11 cellular contexts compared by ENCODE assay signal in the genomic region with DNA sequence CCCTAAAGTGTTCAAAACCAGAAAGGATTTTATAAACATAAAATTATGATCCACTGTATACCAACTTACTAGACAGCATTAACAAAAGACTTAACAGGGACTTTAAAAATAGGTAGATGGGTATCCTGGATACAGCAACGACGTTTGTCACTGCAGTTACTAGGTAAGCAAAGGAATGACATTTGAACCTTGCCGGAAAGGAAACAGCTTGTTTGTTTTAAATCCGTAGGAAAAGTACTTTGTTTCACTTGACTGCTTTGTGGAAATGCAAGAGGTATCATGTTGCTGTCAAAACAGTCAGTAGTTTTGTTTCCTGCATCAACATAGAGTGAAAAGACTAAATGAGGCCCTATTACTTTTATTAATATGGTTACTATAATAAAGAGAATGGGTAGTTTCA.
DNase-seq lines count a peak whose midpoint lies in the region; ATAC-seq, FAIRE-seq and TF ChIP-seq lines count a peak whose summit lies in the region.
"Had no signal": no experiment of that assay in that cellular context is flagged by ENCODE, and none has a peak within 500 bp of the region (broad histone marks: within the 10 kb centered on the region; RNA-seq: fewer than 3 reads in every experiment).

No MANE protein-coding gene starts in this region.

- ATAC-seq in HG03457 (IDR thresholded peaks at IDR 0.05; ENCODE audit: unreplicated experiment) (no peak), gastroesophageal sphincter (no peak)

- CTCF ChIA-PET in activated naive CD4-positive, alpha-beta T cell treated with anti-CD3 and anti-CD28 coated beads for 36 hours (lab: Charles Lee): interaction anchor here (1.4 kb wide), 1 partner anchor 124 kb away, joined by 5 read pairs; no protein-coding TSS in a partner anchor

- 12 to 27% methylated on average over 4 of the region's 4 CpGs for WGBS in gastroesophageal sphincter (ENCODE audit: low coverage in 1 of 2), 2 donors

- no peak overlapping the region for H3K4me3 Mint-ChIP-seq in activated naive CD4-positive, alpha-beta T cell treated with anti-CD3 and anti-CD28 coated beads for 36 hours

- H3K27me3 ChIP-seq in subcutaneous abdominal adipose tissue (ENCODE audit: control insufficient read depth in 5 of 5, insufficient read depth in 4 of 5, low read length in 5 of 5) (no peaks in the 10 kb centered on the region), gastroesophageal sphincter (no peaks in the 10 kb centered on the region)
- H3K27me3 ChIP-seq: tibial artery had no signal

- no peaks in the 10 kb centered on the region for H3K27me3 Mint-ChIP-seq in activated naive CD4-positive, alpha-beta T cell treated with anti-CD3 and anti-CD28 coated beads for 36 hours (ENCODE audit: low read depth)

- H3K9ac ChIP-seq in subcutaneous abdominal adipose tissue (ENCODE audit: low read length in 5 of 5): no peak overlapping the region

- H3K9me3 ChIP-seq in subcutaneous abdominal adipose tissue (ENCODE audit: control insufficient read depth in 5 of 5, low read length in 5 of 5) (no peaks in the 10 kb centered on the region), gastroesophageal sphincter (no peaks in the 10 kb centered on the region)
- H3K9me3 ChIP-seq: tibial artery had no signal

- no peak for TF ChIP-seq POLR2A in gastroesophageal sphincter (IDR thresholded peaks at IDR 0.05)

- no peak for TF ChIP-seq CTCF in gastroesophageal sphincter (IDR thresholded peaks at IDR 0.05)

- peaks cover 40% of the 10 kb centered on the region for H3K36me3 Mint-ChIP-seq in activated naive CD4-positive, alpha-beta T cell treated with anti-CD3 and anti-CD28 coated beads for 36 hours (ENCODE audit: low read depth)

- FAIRE-seq in RCC 7860 (lab: Jason Lieb, UNC) (no peak), GM19239 (lab: Jason Lieb, UNC) (no peak)
- FAIRE-seq: small intestine had no signal

- peaks cover 2 to 22% (median 9%) of the 10 kb centered on the region in 5 donors for H3K36me3 ChIP-seq in subcutaneous abdominal adipose tissue (ENCODE audit: control insufficient read depth in 5 of 5, insufficient read depth in 5 of 5, low read length in 5 of 5)
- H3K36me3 ChIP-seq in gastroesophageal sphincter: peaks cover 0 to 14% of the 10 kb centered on the region in 2 donors

- H3K27ac ChIP-seq in subcutaneous abdominal adipose tissue (ENCODE audit: low read depth, low read length) (peak overlapping the region; percentile 14), gastroesophageal sphincter (peak overlapping the region in 1 of 4 donors; percentile 31)
- H3K27ac ChIP-seq: tibial artery had no signal

- intact Hi-C loops in activated naive CD4-positive, alpha-beta T cell treated with anti-CD3 and anti-CD28 coated beads for 36 hours (cut with micrococcal nuclease): loop anchor here (10.0 kb wide), 1 partner anchor 1108 kb away; the partner anchor contains the start of gene IRF1

- H3K9me3 Mint-ChIP-seq in activated naive CD4-positive, alpha-beta T cell treated with anti-CD3 and anti-CD28 coated beads for 36 hours: no peaks in the 10 kb centered on the region

- no peak for DNase-seq in activated naive CD4-positive, alpha-beta T cell treated with anti-CD3 and anti-CD28 coated beads for 36 hours
- DNase-seq in activated naive CD4-positive, alpha-beta T cell (lab: John Stamatoyannopoulos, UW): no peak
- peak; percentile 29 for DNase-seq in RCC 7860 (ENCODE audit: low spot score)
- DNase-seq in iPS-NIHi11 (ENCODE audit: low spot score): peak; percentile 26
- DNase-seq in GM19239 (ENCODE audit: insufficient read length, low spot score): no peak
- DNase-seq: small intestine, T1000, tibial artery had no signal

- peak overlapping the region; percentile 96 for H3K27ac Mint-ChIP-seq in activated naive CD4-positive, alpha-beta T cell treated with anti-CD3 and anti-CD28 coated beads for 36 hours

- TF ChIP-seq EP300 in gastroesophageal sphincter (IDR thresholded peaks at IDR 0.05): no peak

- H3K4me3 ChIP-seq in subcutaneous abdominal adipose tissue (ENCODE audit: low read depth in 1 of 5, low read length in 5 of 5): no peak overlapping the region
- no peak overlapping the region for H3K4me3 ChIP-seq in gastroesophageal sphincter
- H3K4me3 ChIP-seq: tibial artery had no signal

- H3K4me1 ChIP-seq in subcutaneous abdominal adipose tissue (ENCODE audit: control insufficient read depth in 5 of 5, insufficient read depth in 5 of 5, low read length in 5 of 5) (peaks cover 0 to 16% (median 14%) of the 10 kb centered on the region in 5 donors), gastroesophageal sphincter (peaks cover 0 to 30% (median 0%) of the 10 kb centered on the region in 3 donors)

- peaks cover 97% of the 10 kb centered on the region for H3K4me1 Mint-ChIP-seq in activated naive CD4-positive, alpha-beta T cell treated with anti-CD3 and anti-CD28 coated beads for 36 hours (ENCODE audit: low read depth)

Comparison
In these comparisons a context has a peak if more than half of its experiments do, and no peak if none do; other contexts are left out.
1. DNase-seq: peak in RCC 7860 (single experiment) and iPS-NIHi11 (single experiment); none in activated naive CD4-positive, alpha-beta T cell treated with anti-CD3 and anti-CD28 coated beads for 36 hours (single experiment), activated naive CD4-positive, alpha-beta T cell (0 of 4) and GM19239 (single experiment).